In genomic region chr15:100785181-100786138, GRCh38 we compare ENCODE assay signal across 16 cellular contexts.
DNase-seq lines count a peak whose midpoint lies in the region; ATAC-seq, FAIRE-seq and TF ChIP-seq lines count a peak whose summit lies in the region.
"Had no signal": no experiment of that assay in that cellular context is flagged by ENCODE, and none has a peak within 500 bp of the region (broad histone marks: within the 10 kb centered on the region; RNA-seq: fewer than 3 reads in every experiment).

No MANE protein-coding gene starts in this region.

- no peak overlapping the region for H3K4me3 Mint-ChIP-seq in astrocyte (ENCODE audit: unreplicated experiment)
- H3K4me3 Mint-ChIP-seq: activated CD8-positive, alpha-beta T cell treated with anti-CD3 and anti-CD28 coated beads, Interleukin-2, amount 10 ng/mL, durations not matched to agents 7 days and 5 days had no signal

- no peak overlapping the region for H3K27ac ChIP-seq in astrocyte (ENCODE audit: low read depth, low read length)
- H3K27ac ChIP-seq: esophagus squamous epithelium, pancreas, stomach had no signal

- TF ChIP-seq CTCF in astrocyte (IDR thresholded peaks at IDR 0.05; ENCODE audit: insufficient read depth, low read depth, low read length) (no peak), omental fat pad (IDR thresholded peaks at IDR 0.05) (no peak)

- no peak overlapping the region for H3K4me3 ChIP-seq in astrocyte (ENCODE audit: insufficient read depth, low read depth, low read length)
- H3K4me3 ChIP-seq: esophagus squamous epithelium, pancreas, stomach had no signal

- no peaks in the 10 kb centered on the region for H3K4me1 Mint-ChIP-seq in astrocyte (ENCODE audit: low read depth, unreplicated experiment)

- no peak overlapping the region for H3K27ac Mint-ChIP-seq in astrocyte (ENCODE audit: unreplicated experiment)
- H3K27ac Mint-ChIP-seq: activated CD8-positive, alpha-beta T cell treated with anti-CD3 and anti-CD28 coated beads, Interleukin-2, amount 10 ng/mL, durations not matched to agents 7 days and 5 days had no signal

- no peaks in the 10 kb centered on the region for H3K9me3 ChIP-seq in astrocyte (ENCODE audit: insufficient read depth, low read depth, low read length)
- H3K9me3 ChIP-seq: Caco-2, esophagus squamous epithelium, pancreas, stomach had no signal

- no peaks in the 10 kb centered on the region for H3K9me3 Mint-ChIP-seq in astrocyte (ENCODE audit: unreplicated experiment)

- FAIRE-seq in astrocyte (lab: Jason Lieb, UNC): peak; percentile 39
- FAIRE-seq: pancreas had no signal

- no peaks in the 10 kb centered on the region for H3K36me3 ChIP-seq in astrocyte (ENCODE audit: insufficient read depth, low read length)
- H3K36me3 ChIP-seq: esophagus squamous epithelium, pancreas, stomach had no signal

- H4K20me1 ChIP-seq in astrocyte (ENCODE audit: insufficient read depth, low read length): no peaks in the 10 kb centered on the region

- H3K79me2 ChIP-seq in astrocyte (ENCODE audit: insufficient read depth, low read length): no peaks in the 10 kb centered on the region

- no peak overlapping the region for H3K4me2 ChIP-seq in astrocyte (ENCODE audit: low read length)

- ATAC-seq in GM21390 (IDR thresholded peaks at IDR 0.05; ENCODE audit: unreplicated experiment): peak; percentile 72
- ATAC-seq in omental fat pad (ENCODE audit: low FRiP score): peak; percentile 14
- ATAC-seq: activated CD8-positive, alpha-beta T cell treated with anti-CD3 and anti-CD28 coated beads, Interleukin-2, amount 10 ng/mL, durations not matched to agents 7 days and 5 days; pancreas had no signal

- H2AFZ ChIP-seq in astrocyte (ENCODE audit: low read depth, low read length): no peak overlapping the region

- H3K9ac ChIP-seq in astrocyte (ENCODE audit: low read length): no peak overlapping the region

- peaks cover 2% of the 10 kb centered on the region for H3K27me3 ChIP-seq in astrocyte (ENCODE audit: insufficient read depth, low read length)
- H3K27me3 ChIP-seq: pancreas had no signal

- no peaks in the 10 kb centered on the region for H3K36me3 Mint-ChIP-seq in astrocyte (ENCODE audit: low read depth, unreplicated experiment)

- no peaks in the 10 kb centered on the region for H3K4me1 ChIP-seq in astrocyte (ENCODE audit: insufficient read depth, low read length)
- H3K4me1 ChIP-seq: Caco-2, esophagus squamous epithelium, pancreas, stomach had no signal

- DNase-seq in ELR (ENCODE audit: low read depth) (peak; percentile 17), astrocyte (ENCODE audit: low read depth) (no peak), omental fat pad (ENCODE audit: low spot score) (no peak), cerebellar cortex (ENCODE audit: low spot score) (no peak), SHP77 treated with DMSO at 0.1 percent for 48 hours (lab: John Stamatoyannopoulos, UW) (no peak), COLO668 (lab: John Stamatoyannopoulos, UW; ENCODE audit: unreplicated experiment) (no peak)
- DNase-seq: activated CD8-positive, alpha-beta T cell treated with anti-CD3 and anti-CD28 coated beads, Interleukin-2, amount 10 ng/mL, durations not matched to agents 7 days and 5 days; AML-193; Caco-2; effector CD4-positive, alpha-beta T cell; esophagus squamous epithelium; glutamatergic neuron; NCI-H2029 treated with DMSO at 0.1 percent for 48 hours; stomach had no signal

- H3K27me3 Mint-ChIP-seq in astrocyte (ENCODE audit: low read depth, unreplicated experiment): peaks cover 21% of the 10 kb centered on the region
